ENCODE assay signal across 8 cellular contexts in the genomic region with DNA sequence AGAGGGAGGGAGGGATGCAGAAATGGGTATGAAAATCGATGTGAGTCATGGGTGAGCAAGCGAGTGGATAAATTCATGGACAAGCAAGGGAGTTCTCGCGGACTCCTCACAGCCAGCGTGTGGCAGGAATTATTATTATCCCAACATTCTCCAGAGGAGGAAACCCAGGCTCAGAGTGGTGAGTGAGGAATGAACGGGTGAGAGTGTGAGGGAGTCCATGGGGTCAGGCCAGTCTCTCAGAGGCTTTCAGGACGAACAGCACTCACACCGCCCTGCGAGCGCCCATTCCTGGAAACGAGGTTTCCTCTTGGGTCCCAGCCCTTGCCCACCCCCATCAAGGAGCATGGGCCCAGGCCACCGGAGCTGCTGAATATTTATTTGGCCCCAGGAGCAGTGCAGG. TPM values are rescaled to one million over a fixed set of nuclear protein-coding genes. Genes with fewer than 3 reads are reported as not detected.
A peak's percentile ranks its signal among the peaks of the same experiment; 100 is the strongest.
DNase-seq lines count a peak whose midpoint lies in the region; ATAC-seq and TF ChIP-seq lines count a peak whose summit lies in the region.
"Had no signal": no experiment of that assay in that cellular context is flagged by ENCODE, and none has a peak within 500 bp of the region (broad histone marks: within the 10 kb centered on the region; RNA-seq: fewer than 3 reads in every experiment).

No MANE protein-coding gene starts in this region.

- H3K27me3 Mint-ChIP-seq in osteocyte (ENCODE audit: unreplicated experiment): peaks cover 37% of the 10 kb centered on the region

- H3K4me1 ChIP-seq in PC-3 (ENCODE audit: insufficient read depth, low read length): peaks cover 12% of the 10 kb centered on the region

- H3K27ac ChIP-seq in PC-3 (ENCODE audit: low read length): peak overlapping the region; percentile 39

- H3K27ac Mint-ChIP-seq in osteocyte (ENCODE audit: unreplicated experiment): peak overlapping the region; percentile 23

- no peaks in the 10 kb centered on the region for H3K36me3 ChIP-seq in PC-3 (ENCODE audit: low read depth, low read length)

- H3K36me3 Mint-ChIP-seq in osteocyte (ENCODE audit: unreplicated experiment): no peaks in the 10 kb centered on the region

- DNase-seq in GM04503 (ENCODE audit: low read depth) (peak; percentile 57), PC-3 (peak; percentile 73), epidermal melanocyte (ENCODE audit: insufficient read length, low spot score) (peak; percentile 18), osteocyte (ENCODE audit: extremely low spot score, unreplicated experiment) (no peak), posterior vena cava (ENCODE audit: low spot score) (no peak)
- DNase-seq: NCI-H748 treated with DMSO at 0.1 percent for 48 hours had no signal

- H3K9me2 ChIP-seq in PC-3 (replicated peaks; ENCODE audit: low read length): no peaks in the 10 kb centered on the region

- peak overlapping the region; percentile 69 for H3K9ac ChIP-seq in PC-3 (ENCODE audit: low read length)

- H3K27me3 ChIP-seq in PC-3 (ENCODE audit: low read length): no peaks in the 10 kb centered on the region

- no peaks in the 10 kb centered on the region for H3F3A ChIP-seq in PC-3 (ENCODE audit: low read length, unreplicated experiment)

- TSS peak; percentile 84 for BruUV-seq in PC-3 (replicated peaks; lab: Mats Ljungman, UMichigan)

- H3K4me3 Mint-ChIP-seq in osteocyte (ENCODE audit: unreplicated experiment): peak overlapping the region; percentile 69

- H3K4me2 ChIP-seq in PC-3 (ENCODE audit: low read length): peak overlapping the region; percentile 84

- H3K79me2 ChIP-seq in PC-3 (ENCODE audit: low read length): no peaks in the 10 kb centered on the region

- POLR2A ChIA-PET in PC-3 (lab: Charles Lee; ENCODE audit: unreplicated experiment): no interaction called here

- no peaks in the 10 kb centered on the region for H4K20me1 ChIP-seq in PC-3 (ENCODE audit: low read length)

- ATAC-seq in PC-3 (peak; percentile 40), HG02610 (IDR thresholded peaks at IDR 0.05; ENCODE audit: unreplicated experiment) (no peak), HG02973 (IDR thresholded peaks at IDR 0.05; ENCODE audit: unreplicated experiment) (no peak)

- H3K9me3 Mint-ChIP-seq in osteocyte (ENCODE audit: unreplicated experiment): no peaks in the 10 kb centered on the region

- no peaks in the 10 kb centered on the region for H3K9me3 ChIP-seq in PC-3 (ENCODE audit: low read length)

- CTCF ChIA-PET in PC-3 (lab: Charles Lee): no interaction called here

- peaks cover 16% of the 10 kb centered on the region for H3K4me1 Mint-ChIP-seq in osteocyte (ENCODE audit: unreplicated experiment)

- intact Hi-C loops in PC-3 (cut with micrococcal nuclease) (loop anchor here (5.0 kb wide), 1 partner anchor 40 kb away; no protein-coding TSS in a partner anchor), posterior vena cava (cut with DNase I) (no loop called here)

- no peak for TF ChIP-seq CTCF in PC-3 (conservative IDR thresholded peaks at IDR 0.05; ENCODE audit: low read depth, low read length)
- no peak for TF ChIP-seq CTCF in osteocyte (IDR thresholded peaks at IDR 0.05)

- peak overlapping the region; percentile 91 for H2AFZ ChIP-seq in PC-3 (ENCODE audit: low read length)

- peak overlapping the region; percentile 73 for H3K4me3 ChIP-seq in PC-3 (ENCODE audit: low read length)

RNA-seq across cellular contexts. Expression of gene DNAAF3, which starts 6.3 kb away (rescaled TPM):
- 30.0 and 45.7 TPM in 2 replicates for total RNA-seq in PC-3 (2014; rRNA removed)
- total RNA-seq in osteocyte: 1.5 and 2.1 TPM in 2 replicates
- not detected for total RNA-seq in posterior vena cava

RNA-seq across cellular contexts. Expression of gene SYT5, which starts 7.3 kb away (rescaled TPM):
- total RNA-seq in PC-3 (2014; rRNA removed): 0.40 and 2.5 TPM in 2 replicates
- total RNA-seq in osteocyte: not detected in 2 replicates
- not detected for total RNA-seq in posterior vena cava

RNA-seq across cellular contexts. Expression of gene TNNI3, which starts 15.2 kb away (rescaled TPM):
- total RNA-seq in PC-3 (2014; rRNA removed) (32.4 and 40.1 TPM in 2 replicates), osteocyte (0.57 TPM in 1 of 2 replicates, not detected in the other), posterior vena cava (not detected)

RNA-seq across cellular contexts. Expression of gene TNNT1, which starts 23.7 kb away (rescaled TPM):
- total RNA-seq in PC-3 (2014; rRNA removed): 266 and 317 TPM in 2 replicates
- not detected in 2 replicates for total RNA-seq in osteocyte
- total RNA-seq in posterior vena cava: not detected

RNA-seq across cellular contexts. Expression of gene PTPRH, which starts 36.6 kb away (rescaled TPM):
- total RNA-seq in PC-3 (2014; rRNA removed): 8.1 and 10.9 TPM in 2 replicates
- 0.31 TPM in 1 of 2 replicates, not detected in the other for total RNA-seq in osteocyte
- 1 to 10 TPM in 1 of 2 donors, under 1 TPM in 1; 0.81 to 1.6 TPM for total RNA-seq in posterior vena cava

Comparison
In these comparisons a context has a peak if more than half of its experiments do, and no peak if none do; other contexts are left out.
1. DNase-seq: peak in GM04503 (single experiment), PC-3 (single experiment) and epidermal melanocyte (single experiment); none in osteocyte (single experiment) and posterior vena cava (single experiment).
2. RNA of gene DNAAF3, which starts 6.3 kb away (total RNA-seq): 30.0 to 45.7 TPM in PC-3; 1.5 to 2.1 TPM in osteocyte and not detected in posterior vena cava; every median in the first group is over 10 times any median in the second.
3. RNA of gene TNNI3, which starts 15.2 kb away (total RNA-seq): 32.4 to 40.1 TPM in PC-3; not detected in posterior vena cava and 0.57 TPM in osteocyte; every median in the first group is over 10 times any median in the second.